ENCODE assay signal across 16 cellular contexts in the genomic region with DNA sequence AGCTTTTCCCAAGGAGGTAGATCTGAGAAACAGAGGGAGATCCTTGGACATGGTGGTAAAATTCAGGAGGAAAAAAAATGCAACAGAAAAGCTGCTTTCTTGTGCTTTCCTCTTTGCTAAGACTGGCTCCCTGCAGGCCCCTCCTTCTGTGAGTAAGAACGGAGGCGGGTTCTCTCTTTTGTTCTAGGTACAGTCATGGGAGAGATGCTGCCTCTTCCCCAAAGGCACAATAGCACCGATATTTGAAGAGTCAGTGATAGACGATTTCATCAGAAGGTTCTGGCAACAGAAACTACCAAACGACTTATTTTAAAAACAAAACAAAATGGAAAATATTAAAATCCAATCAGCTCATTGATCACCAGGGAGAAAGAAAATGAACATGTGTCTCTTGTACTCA. TPM values are rescaled to one million over a fixed set of nuclear protein-coding genes. Genes with fewer than 3 reads are reported as not detected.
DNase-seq lines count a peak whose midpoint lies in the region; ATAC-seq and TF ChIP-seq lines count a peak whose summit lies in the region.
"Had no signal": no experiment of that assay in that cellular context is flagged by ENCODE, and none has a peak within 500 bp of the region (broad histone marks: within the 10 kb centered on the region; RNA-seq: fewer than 3 reads in every experiment).

No MANE protein-coding gene starts in this region.

- intact Hi-C loops in PC-9 (cut with micrococcal nuclease; ENCODE audit: unreplicated experiment): no loop called here

- TF ChIP-seq CTCF in PC-9 (conservative IDR thresholded peaks at IDR 0.05) (no peak), epithelial cell of esophagus (IDR thresholded peaks at IDR 0.05; ENCODE audit: insufficient read depth, low read depth, low read length, missing control alignments) (no peak)

- H4K20me1 ChIP-seq in GM23248 (ENCODE audit: insufficient read depth) (no peaks in the 10 kb centered on the region), PC-9 (ENCODE audit: insufficient read depth) (no peaks in the 10 kb centered on the region)

- ATAC-seq in GM19023 (IDR thresholded peaks at IDR 0.05; ENCODE audit: unreplicated experiment): no peak
- ATAC-seq: left lung; naive thymus-derived CD8-positive, alpha-beta T cell; Panc1; right lobe of liver had no signal

- no peak overlapping the region for H4K8ac ChIP-seq in trophoblast cell (ENCODE audit: low read depth, low read length)

- 40 to 48% methylated on average over 5 of the region's 5 CpGs for WGBS in GM23248 (ENCODE audit: low coverage in 1 of 2, low lambda C conversion rate in 2 of 2, missing lambda C conversion rate in 2 of 2), 2 experiments
- WGBS in trophoblast cell (ENCODE audit: extremely low coverage, insufficient coverage, insufficient read length): no CpG with 5 or more reads among the region's 5 CpGs

- H3F3A ChIP-seq in GM23248 (ENCODE audit: insufficient read depth) (peaks cover 14% of the 10 kb centered on the region), PC-9 (ENCODE audit: insufficient read depth, low read depth) (peaks cover 24% of the 10 kb centered on the region)

- H3K9me2 ChIP-seq in GM23248 (ENCODE audit: insufficient read depth) (no peaks in the 10 kb centered on the region), PC-9 (ENCODE audit: insufficient read depth) (no peaks in the 10 kb centered on the region)

- H3K4me3 ChIP-seq in GM23248 (no peak overlapping the region), PC-9 (no peak overlapping the region), epithelial cell of esophagus (ENCODE audit: low read length) (no peak overlapping the region), trophoblast cell (ENCODE audit: low read depth, low read length) (no peak overlapping the region)
- H3K4me3 ChIP-seq: left lung, right lobe of liver had no signal

- H3K4ac ChIP-seq in trophoblast cell (ENCODE audit: low read depth, low read length): no peak overlapping the region

- no TSS peak for BruUV-seq in PC-9 (replicated peaks; lab: Mats Ljungman, UMichigan)

- peaks cover 15% of the 10 kb centered on the region for H3K4me1 ChIP-seq in GM23248 (ENCODE audit: insufficient read depth)
- peaks cover 40% of the 10 kb centered on the region for H3K4me1 ChIP-seq in PC-9 (replicated peaks; ENCODE audit: insufficient read depth)
- H3K4me1 ChIP-seq in trophoblast cell (ENCODE audit: control insufficient read depth in 1 of 2, insufficient read depth in 2 of 2, low read length in 2 of 2): peaks cover 4 to 8% of the 10 kb centered on the region in 2 experiments
- H3K4me1 ChIP-seq: left lung had no signal

- H3K9me3 ChIP-seq in GM23248 (ENCODE audit: low read depth) (no peaks in the 10 kb centered on the region), PC-9 (ENCODE audit: insufficient read depth, low read depth) (no peaks in the 10 kb centered on the region), trophoblast cell (ENCODE audit: insufficient read depth, low read depth, low read length) (no peaks in the 10 kb centered on the region)
- H3K9me3 ChIP-seq: left lung, right lobe of liver had no signal

- H4K12ac ChIP-seq in trophoblast cell (ENCODE audit: low read depth, low read length): no peak overlapping the region

- H2BK120ac ChIP-seq in trophoblast cell (ENCODE audit: insufficient read depth, low read length, poor library complexity): no peak overlapping the region

- H3K27ac ChIP-seq in GM23248: peak overlapping the region; percentile 42
- H3K27ac ChIP-seq in PC-9: peak overlapping the region; percentile 74
- H3K27ac ChIP-seq in trophoblast cell (ENCODE audit: low read depth, low read length): no peak overlapping the region
- H3K27ac ChIP-seq: left lung, right lobe of liver had no signal

- H3K27me3 ChIP-seq in GM23248 (replicated peaks; ENCODE audit: insufficient read depth) (no peaks in the 10 kb centered on the region), PC-9 (ENCODE audit: insufficient read depth, low read depth) (no peaks in the 10 kb centered on the region), trophoblast cell (ENCODE audit: insufficient read depth, low read length) (no peaks in the 10 kb centered on the region)
- H3K27me3 ChIP-seq: left lung, right lobe of liver had no signal

- H2AK5ac ChIP-seq in trophoblast cell (ENCODE audit: low read length): no peak overlapping the region

- H3K36me3 ChIP-seq in GM23248 (ENCODE audit: low read depth) (no peaks in the 10 kb centered on the region), PC-9 (ENCODE audit: low read depth) (no peaks in the 10 kb centered on the region), trophoblast cell (ENCODE audit: control insufficient read depth in 1 of 2, insufficient read depth in 2 of 2, low read length in 2 of 2) (no peaks in the 10 kb centered on the region)
- H3K36me3 ChIP-seq: left lung, right lobe of liver had no signal

- in situ Hi-C loops in GM23248 (cut with MboI): no loop called here

- no peak overlapping the region for H2BK12ac ChIP-seq in trophoblast cell (ENCODE audit: low read length)

- no peak overlapping the region for H2BK5ac ChIP-seq in trophoblast cell (ENCODE audit: low read depth, low read length, poor library complexity)

- no peak overlapping the region for H3K14ac ChIP-seq in trophoblast cell (ENCODE audit: low read length)

- H3K9ac ChIP-seq in GM23248 (no peak overlapping the region), trophoblast cell (ENCODE audit: low read length) (no peak overlapping the region)

- H4K91ac ChIP-seq in trophoblast cell (ENCODE audit: low read depth, low read length): no peak overlapping the region

- CTCF ChIA-PET in PC-9 (lab: Charles Lee): interaction anchor here (0.6 kb wide), 1 partner anchor 43 kb away, joined by 3 read pairs; no protein-coding TSS in a partner anchor

- H3K79me2 ChIP-seq in GM23248 (ENCODE audit: insufficient read depth) (no peaks in the 10 kb centered on the region), PC-9 (ENCODE audit: low read depth) (no peaks in the 10 kb centered on the region), trophoblast cell (ENCODE audit: control insufficient read depth, insufficient read depth, low read length, poor library complexity) (no peaks in the 10 kb centered on the region)

- H2AFZ ChIP-seq in GM23248 (no peak overlapping the region), PC-9 (no peak overlapping the region), trophoblast cell (ENCODE audit: insufficient read depth, low read length, poor library complexity) (no peak overlapping the region)

- POLR2A ChIA-PET in PC-9 (lab: Charles Lee; ENCODE audit: unreplicated experiment): interaction anchor here (0.6 kb wide), 1 partner anchor 897 kb away, joined by 4 read pairs; no protein-coding TSS in a partner anchor

- peak; percentile 70 for DNase-seq in GM23248
- DNase-seq in PC-9: peak in 1 of 2 experiments; percentile 62
- DNase-seq in epithelial cell of esophagus (ENCODE audit: low read depth): peak; percentile 95
- DNase-seq in trophoblast cell: peak; percentile 29 to 58
- DNase-seq in hippocampal formation (lab: John Stamatoyannopoulos, UW): no peak
- DNase-seq in glomerular visceral epithelial cell (ENCODE audit: extremely low spot score): no peak
- DNase-seq: activated CD4-positive, alpha-beta memory T cell treated with anti-CD3 and anti-CD28 coated beads for 36 hours; CD4-positive, alpha-beta memory T cell; H7; left lung; MM.1S; naive thymus-derived CD8-positive, alpha-beta T cell; right lobe of liver; stimulated activated naive CD4-positive, alpha-beta T cell had no signal

- H3K23ac ChIP-seq in trophoblast cell (ENCODE audit: low read length): peak overlapping the region; percentile 93

- peak overlapping the region; percentile 17 for H3K4me2 ChIP-seq in GM23248 (ENCODE audit: unreplicated experiment)
- H3K4me2 ChIP-seq in PC-9: peak overlapping the region; percentile 37
- H3K4me2 ChIP-seq in trophoblast cell (ENCODE audit: low read length): no peak overlapping the region

- H3K79me1 ChIP-seq in trophoblast cell (ENCODE audit: low read length): no peaks in the 10 kb centered on the region

- H3K18ac ChIP-seq in trophoblast cell (ENCODE audit: low read length): no peak overlapping the region

RNA-seq across cellular contexts. Expression of gene KIFC3, which starts 32.6 kb away (rescaled TPM):
- total RNA-seq in GM23248 (2014; rRNA removed; shearing (Covaris generic)): 50.0 and 65.3 TPM in 2 replicates
- polyA plus RNA-seq in GM23248 (2016; fragmentation: Nextera tagmentation; extraction: Ambion mirVana): 27.0 and 28.4 TPM in 2 replicates
- 52.5 and 65.5 TPM in 2 replicates for total RNA-seq in PC-9 (2021)
- polyA plus RNA-seq in trophoblast cell (2013): 14.9 and 15.9 TPM in 2 replicates
- polyA plus RNA-seq: CD4-positive, alpha-beta memory T cell had no signal

Comparison
In these comparisons a context has a peak if more than half of its experiments do, and no peak if none do; other contexts are left out.
1. DNase-seq: peak in GM23248 (single experiment), epithelial cell of esophagus (single experiment) and trophoblast cell (2 of 2); none in hippocampal formation (0 of 2) and glomerular visceral epithelial cell (single experiment).